In genomic region chr20:45685896-45686295, GRCh38 we compare ENCODE assay signal across 11 cellular contexts. TPM values are rescaled to one million over a fixed set of nuclear protein-coding genes. Genes with fewer than 3 reads are reported as not detected.
DNase-seq lines count a peak whose midpoint lies in the region; ATAC-seq and TF ChIP-seq lines count a peak whose summit lies in the region.
"Had no signal": no experiment of that assay in that cellular context is flagged by ENCODE, and none has a peak within 500 bp of the region (broad histone marks: within the 10 kb centered on the region; RNA-seq: fewer than 3 reads in every experiment).

No MANE protein-coding gene starts in this region.

- no peaks in the 10 kb centered on the region for H3K4me1 ChIP-seq in GM23248 (ENCODE audit: insufficient read depth)

- ATAC-seq in GM21526 (IDR thresholded peaks at IDR 0.05; ENCODE audit: low FRiP score, unreplicated experiment), result no peak

- H2AFZ ChIP-seq in GM23248, result no peak overlapping the region

- peak; percentile 41 for TF ChIP-seq CTCF in WERI-Rb-1 (IDR thresholded peaks at IDR 0.05; ENCODE audit: low read depth, low read length)

- H3K79me2 ChIP-seq in GM23248 (ENCODE audit: insufficient read depth), result no peaks in the 10 kb centered on the region

- no peaks in the 10 kb centered on the region for H3K9me3 ChIP-seq in GM23248 (ENCODE audit: low read depth)
- no peaks in the 10 kb centered on the region for H3K9me3 ChIP-seq in WERI-Rb-1 (ENCODE audit: severe bottlenecking)

- no peaks in the 10 kb centered on the region for H3F3A ChIP-seq in GM23248 (ENCODE audit: insufficient read depth)

- H3K27me3 ChIP-seq in GM23248 (replicated peaks; ENCODE audit: insufficient read depth) (no peaks in the 10 kb centered on the region), WERI-Rb-1 (ENCODE audit: insufficient read depth, low read depth, severe bottlenecking) (no peaks in the 10 kb centered on the region)

- no peak overlapping the region for H3K4me2 ChIP-seq in GM23248 (ENCODE audit: unreplicated experiment)

- H3K27ac ChIP-seq in GM23248 (no peak overlapping the region), WERI-Rb-1 (no peak overlapping the region)

- no peak overlapping the region for H3K9ac ChIP-seq in GM23248

- H3K36me3 ChIP-seq in GM23248 (ENCODE audit: low read depth) (no peaks in the 10 kb centered on the region), WERI-Rb-1 (no peaks in the 10 kb centered on the region)

- no peaks in the 10 kb centered on the region for H4K20me1 ChIP-seq in GM23248 (ENCODE audit: insufficient read depth)

- H3K9me2 ChIP-seq in GM23248 (ENCODE audit: insufficient read depth), result no peaks in the 10 kb centered on the region

- in situ Hi-C loops in ACHN (cut with HindIII; ENCODE audit: low pct_ligation_motif_present, low pct_unique_long_range_greater_than_20kb, low sequenced_read_pairs) (no loop called here), GM23248 (cut with MboI) (no loop called here)

- WGBS in GM23248 (ENCODE audit: low coverage in 1 of 2, low lambda C conversion rate in 2 of 2, missing lambda C conversion rate in 2 of 2), 2 experiments, result 43 to 46% methylated on average over 3 of the region's 3 CpGs

- DNase-seq in ACHN, result peak; percentile 20
- peak; percentile 27 for DNase-seq in GM23248
- peak; percentile 12 for DNase-seq in WERI-Rb-1
- DNase-seq in iPS-NIHi7 (ENCODE audit: extremely low spot score), result peak; percentile 83
- DNase-seq in CD1c-positive myeloid dendritic cell (ENCODE audit: extremely low spot score), result no peak
- DNase-seq in NCI-H2107 treated with DMSO at 0.1 percent for 48 hours (lab: John Stamatoyannopoulos, UW; ENCODE audit: unreplicated experiment), result no peak
- DNase-seq in dedifferentiated amniotic fluid mesenchymal stem cell (ENCODE audit: extremely low spot score), result no peak
- DNase-seq: caudate nucleus; CD4-positive, CD25-positive, alpha-beta regulatory T cell; SHP77 had no signal

- H3K4me3 ChIP-seq in GM23248 (no peak overlapping the region), WERI-Rb-1 (ENCODE audit: low read depth, low read length) (no peak overlapping the region)

RNA-seq across cellular contexts. Expression of gene WFDC11, which starts 15.9 kb away (rescaled TPM):
- total RNA-seq in GM23248 (2014; rRNA removed; shearing (Covaris generic)), result not detected in 2 replicates
- polyA plus RNA-seq in GM23248 (2016; fragmentation: Nextera tagmentation; extraction: Ambion mirVana), result not detected in 2 replicates
- total RNA-seq: CD4-positive, CD25-positive, alpha-beta regulatory T cell had no signal
- polyA plus RNA-seq: CD4-positive, CD25-positive, alpha-beta regulatory T cell had no signal

RNA-seq across cellular contexts. Expression of gene WFDC13, which starts 15.9 kb away (rescaled TPM):
- not detected in 2 replicates for total RNA-seq in GM23248 (2014; rRNA removed; shearing (Covaris generic))
- not detected in 2 replicates for polyA plus RNA-seq in GM23248 (2016; fragmentation: Nextera tagmentation; extraction: Ambion mirVana)
- total RNA-seq: CD4-positive, CD25-positive, alpha-beta regulatory T cell had no signal
- polyA plus RNA-seq: CD4-positive, CD25-positive, alpha-beta regulatory T cell had no signal

RNA-seq across cellular contexts. Expression of gene WFDC10B, which starts 18.9 kb away (rescaled TPM):
- not detected in 2 replicates for total RNA-seq in GM23248 (2014; rRNA removed; shearing (Covaris generic))
- polyA plus RNA-seq in GM23248 (2016; fragmentation: Nextera tagmentation; extraction: Ambion mirVana), result not detected in 2 replicates
- total RNA-seq: CD4-positive, CD25-positive, alpha-beta regulatory T cell had no signal
- polyA plus RNA-seq: CD4-positive, CD25-positive, alpha-beta regulatory T cell had no signal

RNA-seq across cellular contexts. Expression of gene SPINT4, which starts 36.3 kb away (rescaled TPM):
- total RNA-seq in GM23248 (2014; rRNA removed; shearing (Covaris generic)), result not detected in 2 replicates
- not detected in 2 replicates for polyA plus RNA-seq in GM23248 (2016; fragmentation: Nextera tagmentation; extraction: Ambion mirVana)
- total RNA-seq: CD4-positive, CD25-positive, alpha-beta regulatory T cell had no signal
- polyA plus RNA-seq: CD4-positive, CD25-positive, alpha-beta regulatory T cell had no signal

RNA-seq across cellular contexts. Expression of gene WFDC9, which starts 54.8 kb away (rescaled TPM):
- not detected in 2 replicates for total RNA-seq in GM23248 (2014; rRNA removed; shearing (Covaris generic))
- not detected in 2 replicates for polyA plus RNA-seq in GM23248 (2016; fragmentation: Nextera tagmentation; extraction: Ambion mirVana)
- total RNA-seq: CD4-positive, CD25-positive, alpha-beta regulatory T cell had no signal
- polyA plus RNA-seq: CD4-positive, CD25-positive, alpha-beta regulatory T cell had no signal

Comparison
In these comparisons a context has a peak if more than half of its experiments do, and no peak if none do; other contexts are left out.
1. DNase-seq: peak in ACHN (single experiment), GM23248 (single experiment), WERI-Rb-1 (single experiment) and iPS-NIHi7 (single experiment); none in CD1c-positive myeloid dendritic cell (single experiment), NCI-H2107 treated with DMSO at 0.1 percent for 48 hours (single experiment) and dedifferentiated amniotic fluid mesenchymal stem cell (single experiment).